30 cellular contexts compared by ENCODE assay signal in genomic region chr10:45444022-45444421, GRCh38.
"Had no signal": no experiment of that assay in that cellular context is flagged by ENCODE, and none has a peak within 500 bp of the region (broad histone marks: within the 10 kb centered on the region; RNA-seq: fewer than 3 reads in every experiment).

No MANE protein-coding gene starts in this region.

- H3K4me1 Mint-ChIP-seq: central memory CD8-positive, alpha-beta T cell; immature natural killer cell had no signal

- H3K27ac ChIP-seq: colonic mucosa, esophagus muscularis mucosa, heart right ventricle, lower lobe of right lung, parathyroid adenoma, prostate gland, sigmoid colon, spleen, stomach, testis, tibial artery, upper lobe of left lung, uterus had no signal

- H3K27me3 Mint-ChIP-seq: stimulated activated naive B cell treated with anti-CD40 and anti-IgM and Interleukin-4, amounts not matched to agents 10 μg/mL and 1 μg/mL and 100 μg/mL, for 72 hours had no signal

- H3K27me3 ChIP-seq: colonic mucosa, testis, upper lobe of left lung, uterus had no signal

- H3K36me3 ChIP-seq: colonic mucosa, esophagus muscularis mucosa, lower lobe of right lung, prostate gland, sigmoid colon, tibial artery, upper lobe of left lung, uterus had no signal

- H3K9ac ChIP-seq: parathyroid adenoma had no signal

- H3K9me3 Mint-ChIP-seq: central memory CD8-positive, alpha-beta T cell; dendritic cell treated with granulocyte-macrophage colony-stimulating factor and Interleukin-4, amounts not matched to agents 40 ng/mL and 50 ng/mL, for 4 days; immature natural killer cell; naive thymus-derived CD8-positive, alpha-beta T cell; nephron progenitor cell; stimulated activated naive B cell treated with anti-CD40 and anti-IgM and Interleukin-4, amounts not matched to agents 10 μg/mL and 1 μg/mL and 100 μg/mL, for 72 hours had no signal

- FAIRE-seq: endothelial cell of umbilical vein had no signal

- ATAC-seq: left ventricle myocardium superior; naive thymus-derived CD8-positive, alpha-beta T cell; right cardiac atrium; stimulated activated naive B cell treated with anti-CD40 and anti-IgM and Interleukin-4, amounts not matched to agents 10 μg/mL and 1 μg/mL and 100 μg/mL, for 72 hours had no signal

- DNase-seq: effector CD8-positive, alpha-beta T cell; foreskin melanocyte; glutamatergic neuron; heart right ventricle; hippocampal formation; immature natural killer cell; islet precursor cell; kidney glomerular epithelial cell; left colon; left ventricle myocardium superior; lower lobe of right lung; naive thymus-derived CD8-positive, alpha-beta T cell; nephron progenitor cell; sigmoid colon; spleen; stimulated activated CD4-positive, alpha-beta T cell treated with anti-CD3 and anti-CD28 coated beads, Interleukin-4, amount 100 ng/mL, for 4 hours; stimulated activated naive B cell treated with anti-CD40 and anti-IgM and Interleukin-4, amounts not matched to agents 10 μg/mL and 1 μg/mL and 100 μg/mL, for 72 hours; stomach; testis; tibial artery; uterus had no signal

- H3K27ac Mint-ChIP-seq: dendritic cell treated with granulocyte-macrophage colony-stimulating factor and Interleukin-4, amounts not matched to agents 40 ng/mL and 50 ng/mL, for 4 days; immature natural killer cell; naive thymus-derived CD8-positive, alpha-beta T cell; nephron progenitor cell; stimulated activated naive B cell treated with anti-CD40 and anti-IgM and Interleukin-4, amounts not matched to agents 10 μg/mL and 1 μg/mL and 100 μg/mL, for 72 hours had no signal

- H2AFZ ChIP-seq: parathyroid adenoma had no signal

- H3K4me3 Mint-ChIP-seq: central memory CD8-positive, alpha-beta T cell; dendritic cell treated with granulocyte-macrophage colony-stimulating factor and Interleukin-4, amounts not matched to agents 40 ng/mL and 50 ng/mL, for 4 days; immature natural killer cell; naive thymus-derived CD8-positive, alpha-beta T cell; nephron progenitor cell; stimulated activated naive B cell treated with anti-CD40 and anti-IgM and Interleukin-4, amounts not matched to agents 10 μg/mL and 1 μg/mL and 100 μg/mL, for 72 hours had no signal

- H3K9me3 ChIP-seq: colonic mucosa, esophagus muscularis mucosa, heart right ventricle, lower lobe of right lung, prostate gland, sigmoid colon, spleen, stomach, testis, tibial artery, upper lobe of left lung, uterus had no signal

- H3K4me3 ChIP-seq: colonic mucosa, esophagus muscularis mucosa, heart right ventricle, lower lobe of right lung, prostate gland, sigmoid colon, spleen, stomach, testis, tibial artery, upper lobe of left lung, uterus had no signal

- H3K4me1 ChIP-seq: colonic mucosa, esophagus muscularis mucosa, lower lobe of right lung, parathyroid adenoma, prostate gland, sigmoid colon, spleen, stomach, testis, tibial artery, upper lobe of left lung, uterus had no signal
